ENCODE assay signal across 1 cellular context in genomic region chr2:20611844-20612356, GRCh38.
A peak's percentile ranks its signal among the peaks of the same experiment; 100 is the strongest.
TF ChIP-seq lines count a peak whose summit lies in the region.

No MANE protein-coding gene starts in this region.

TF ChIP-seq in HepG2, 621 proteins besides CTCF, POLR2A, EP300 and RAD21:
- TF ChIP-seq, protein P1, sequence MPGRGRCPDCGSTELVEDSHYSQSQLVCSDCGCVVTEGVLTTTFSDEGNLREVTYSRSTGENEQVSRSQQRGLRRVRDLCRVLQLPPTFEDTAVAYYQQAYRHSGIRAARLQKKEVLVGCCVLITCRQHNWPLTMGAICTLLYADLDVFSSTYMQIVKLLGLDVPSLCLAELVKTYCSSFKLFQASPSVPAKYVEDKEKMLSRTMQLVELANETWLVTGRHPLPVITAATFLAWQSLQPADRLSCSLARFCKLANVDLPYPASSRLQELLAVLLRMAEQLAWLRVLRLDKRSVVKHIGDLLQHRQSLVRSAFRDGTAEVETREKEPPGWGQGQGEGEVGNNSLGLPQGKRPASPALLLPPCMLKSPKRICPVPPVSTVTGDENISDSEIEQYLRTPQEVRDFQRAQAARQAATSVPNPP (CRISPR knock-in tag; IDR thresholded peaks at IDR 0.05) = 0 out of 2 replicates have a peak, but pooled peaks have one; percentile 19
- TF ChIP-seq ZNF768 (CRISPR knock-in tag; IDR thresholded peaks at IDR 0.05) = peak; percentile 16; the same call in 1 of the 2 replicates
- TF ChIP-seq REL (CRISPR knock-in tag; conservative IDR thresholded peaks at IDR 0.05) = no peak
- TF ChIP-seq CHD4 (IDR thresholded peaks at IDR 0.05; ENCODE audit: borderline replicate concordance, low read length) = peak; percentile 74
- TF ChIP-seq HINFP (CRISPR knock-in tag; IDR thresholded peaks at IDR 0.05; ENCODE audit: low read depth) = no peak
- TF ChIP-seq NAIF1 (CRISPR knock-in tag; IDR thresholded peaks at IDR 0.05; ENCODE audit: borderline replicate concordance) = 0 out of 2 replicates have a peak, but pooled peaks have one; percentile 11
- no peak for TF ChIP-seq CREB1 (IDR thresholded peaks at IDR 0.05)
- peak; percentile 32; the same call in 1 of the 2 replicates for TF ChIP-seq CREB1 (CRISPR knock-in tag; IDR thresholded peaks at IDR 0.05)
- TF ChIP-seq, protein P2, sequence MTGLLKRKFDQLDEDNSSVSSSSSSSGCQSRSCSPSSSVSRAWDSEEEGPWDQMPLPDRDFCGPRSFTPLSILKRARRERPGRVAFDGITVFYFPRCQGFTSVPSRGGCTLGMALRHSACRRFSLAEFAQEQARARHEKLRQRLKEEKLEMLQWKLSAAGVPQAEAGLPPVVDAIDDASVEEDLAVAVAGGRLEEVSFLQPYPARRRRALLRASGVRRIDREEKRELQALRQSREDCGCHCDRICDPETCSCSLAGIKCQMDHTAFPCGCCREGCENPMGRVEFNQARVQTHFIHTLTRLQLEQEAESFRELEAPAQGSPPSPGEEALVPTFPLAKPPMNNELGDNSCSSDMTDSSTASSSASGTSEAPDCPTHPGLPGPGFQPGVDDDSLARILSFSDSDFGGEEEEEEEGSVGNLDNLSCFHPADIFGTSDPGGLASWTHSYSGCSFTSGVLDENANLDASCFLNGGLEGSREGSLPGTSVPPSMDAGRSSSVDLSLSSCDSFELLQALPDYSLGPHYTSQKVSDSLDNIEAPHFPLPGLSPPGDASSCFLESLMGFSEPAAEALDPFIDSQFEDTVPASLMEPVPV (CRISPR knock-in tag; IDR thresholded peaks at IDR 0.05) = 0 out of 2 replicates have a peak, but pooled peaks have one; percentile 9
- TF ChIP-seq ZMYM2 (CRISPR knock-in tag; IDR thresholded peaks at IDR 0.05) = 0 out of 2 replicates have a peak, but pooled peaks have one; percentile 25
- TF ChIP-seq ZFP36 (IDR thresholded peaks at IDR 0.05; ENCODE audit: borderline replicate concordance, low read depth, low read length, partially characterized antibody) = peak; percentile 70
